ENCODE assay signal across 12 cellular contexts in the genomic region with DNA sequence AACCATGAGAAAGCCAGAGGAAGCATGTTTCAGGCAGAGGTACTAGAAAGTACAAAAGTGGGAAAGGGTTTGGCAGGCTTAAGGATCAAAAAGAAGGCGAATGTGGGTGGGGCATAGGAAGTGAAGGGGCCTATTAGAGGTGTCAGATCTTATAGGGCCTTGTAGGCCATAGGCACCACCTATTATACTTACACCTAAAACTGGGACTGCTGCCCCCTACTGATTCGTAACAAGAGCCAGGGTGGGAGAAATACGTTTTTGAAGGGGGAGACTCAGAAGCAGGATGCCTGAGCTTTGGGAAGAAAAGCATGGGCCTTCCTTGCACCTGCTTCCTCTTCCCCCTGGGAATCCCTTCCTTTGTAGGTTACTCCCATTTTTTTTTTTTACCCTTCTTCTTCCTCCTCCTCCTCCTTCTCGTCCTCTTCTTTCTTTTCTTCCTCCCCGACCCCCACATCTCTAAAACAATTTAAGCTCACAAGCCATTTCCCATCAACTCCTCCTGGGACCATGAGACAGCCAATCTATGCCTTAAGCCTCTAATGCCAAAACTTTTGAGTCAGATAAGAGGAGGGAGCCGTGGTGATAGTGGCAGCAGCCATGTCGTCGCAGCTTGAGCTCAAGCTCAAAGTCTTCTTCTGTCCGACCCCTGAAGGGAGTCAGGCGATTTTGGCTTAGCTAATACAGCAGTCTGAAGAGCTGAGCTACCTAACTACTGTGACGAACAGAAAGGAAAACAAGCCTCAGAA. TPM values are rescaled to one million over a fixed set of nuclear protein-coding genes. Genes with fewer than 3 reads are reported as not detected.
A peak's percentile ranks its signal among the peaks of the same experiment; 100 is the strongest.
DNase-seq lines count a peak whose midpoint lies in the region; ATAC-seq and TF ChIP-seq lines count a peak whose summit lies in the region.
"Had no signal": no experiment of that assay in that cellular context is flagged by ENCODE, and none has a peak within 500 bp of the region (broad histone marks: within the 10 kb centered on the region; RNA-seq: fewer than 3 reads in every experiment).

No MANE protein-coding gene starts in this region.

- no peaks in the 10 kb centered on the region for H3K9me2 ChIP-seq in GM23338 (ENCODE audit: insufficient read depth)

- CTCF ChIA-PET in CD8-positive, alpha-beta T cell (lab: Charles Lee) = interaction anchor here (0.7 to 1.9 kb wide), 7 partner anchors 9 to 233 kb away, joined by 3 to 8 read pairs (median 3); no protein-coding TSS in a partner anchor

- no peaks in the 10 kb centered on the region for H3F3A ChIP-seq in GM23338 (replicated peaks; ENCODE audit: low read depth)

- no peak for TF ChIP-seq POLR2A in Peyer's patch (IDR thresholded peaks at IDR 0.05)

- H3K9me3 Mint-ChIP-seq in CD8-positive, alpha-beta T cell = no peaks in the 10 kb centered on the region
- H3K9me3 Mint-ChIP-seq in GM23338 = no peaks in the 10 kb centered on the region
- H3K9me3 Mint-ChIP-seq in chondrocyte (ENCODE audit: low read depth) = no peaks in the 10 kb centered on the region
- H3K9me3 Mint-ChIP-seq in naive thymus-derived CD8-positive, alpha-beta T cell = no peaks in the 10 kb centered on the region

- H3K27ac Mint-ChIP-seq in CD8-positive, alpha-beta T cell = no peak overlapping the region
- H3K27ac Mint-ChIP-seq in GM23338 = no peak overlapping the region
- no peak overlapping the region for H3K27ac Mint-ChIP-seq in chondrocyte (ENCODE audit: unreplicated experiment)
- H3K27ac Mint-ChIP-seq in naive thymus-derived CD8-positive, alpha-beta T cell = peak overlapping the region in 1 of 10 donors; percentile 41

- H3K27ac ChIP-seq in CD8-positive, alpha-beta T cell (ENCODE audit: low read depth, low read length) = no peak overlapping the region
- H3K27ac ChIP-seq in GM23338 (ENCODE audit: low read depth) (no peak overlapping the region), Peyer's patch (no peak overlapping the region)
- H3K27ac ChIP-seq: transverse colon had no signal

- no peaks in the 10 kb centered on the region for H3K9me3 ChIP-seq in CD8-positive, alpha-beta T cell (ENCODE audit: low read length)
- H3K9me3 ChIP-seq in Peyer's patch = no peaks in the 10 kb centered on the region
- H3K9me3 ChIP-seq: transverse colon had no signal

- no peaks in the 10 kb centered on the region for H3K27me3 Mint-ChIP-seq in CD8-positive, alpha-beta T cell (ENCODE audit: low read depth)
- H3K27me3 Mint-ChIP-seq in GM23338 (ENCODE audit: insufficient read depth, low read depth, poor library complexity) = peaks cover 3% of the 10 kb centered on the region
- no peaks in the 10 kb centered on the region for H3K27me3 Mint-ChIP-seq in chondrocyte (ENCODE audit: low read depth)
- peaks cover 0 to 3% (median 0%) of the 10 kb centered on the region in 5 donors for H3K27me3 Mint-ChIP-seq in naive thymus-derived CD8-positive, alpha-beta T cell

- peak overlapping the region; percentile 96 for H2AFZ ChIP-seq in GM23338

- peak overlapping the region; percentile 77 for H3K4me2 ChIP-seq in GM23338

- H3K4me3 Mint-ChIP-seq in CD8-positive, alpha-beta T cell = peak overlapping the region; percentile 39
- H3K4me3 Mint-ChIP-seq in GM23338 = peak overlapping the region; percentile 60
- peak overlapping the region; percentile 66 for H3K4me3 Mint-ChIP-seq in chondrocyte (ENCODE audit: unreplicated experiment)
- H3K4me3 Mint-ChIP-seq in naive thymus-derived CD8-positive, alpha-beta T cell = peak overlapping the region in 9 of 10 donors; percentile 18 to 71 (median 52)

- POLR2A ChIA-PET in CD8-positive, alpha-beta T cell (lab: Charles Lee) = no interaction called here
- POLR2A ChIA-PET in naive thymus-derived CD8-positive, alpha-beta T cell (lab: Charles Lee) = no interaction called here

- ATAC-seq in CD8-positive, alpha-beta T cell = no peak
- ATAC-seq in GM23338 = peak; percentile 90
- ATAC-seq in naive thymus-derived CD8-positive, alpha-beta T cell = no peak
- ATAC-seq in HG03521 (IDR thresholded peaks at IDR 0.05; ENCODE audit: unreplicated experiment) = no peak

- H3K27me3 ChIP-seq in CD8-positive, alpha-beta T cell (ENCODE audit: insufficient read depth, low read length) = no peaks in the 10 kb centered on the region
- H3K27me3 ChIP-seq in GM23338 (ENCODE audit: insufficient read depth) (no peaks in the 10 kb centered on the region), Peyer's patch (no peaks in the 10 kb centered on the region)
- H3K27me3 ChIP-seq: transverse colon had no signal

- no peaks in the 10 kb centered on the region for H4K20me1 ChIP-seq in GM23338 (replicated peaks; ENCODE audit: insufficient read depth)

- DNase-seq in CD8-positive, alpha-beta T cell = no peak
- DNase-seq in GM23338 (ENCODE audit: low spot score) (peak; percentile 63), chondrocyte (ENCODE audit: low spot score) (no peak), Peyer's patch (no peak), NCI-H2171 (lab: John Stamatoyannopoulos, UW) (no peak)
- DNase-seq in naive thymus-derived CD8-positive, alpha-beta T cell = no peak
- no peak for DNase-seq in stimulated activated naive CD4-positive, alpha-beta T cell (lab: John Stamatoyannopoulos, UW)
- DNase-seq: NCI-H1105 treated with DMSO at 0.1 percent for 48 hours; NK-92 treated with Interleukin-12 subunit alpha and Interleukin-12 subunit beta, amount 100 ng/mL, for 24 hours; T1000 had no signal

- H3K79me2 ChIP-seq in GM23338 (replicated peaks; ENCODE audit: insufficient read depth) = no peaks in the 10 kb centered on the region

- intact Hi-C loops in CD8-positive, alpha-beta T cell (cut with DNase I, micrococcal nuclease) = loop anchor here in 1 of 2 experiments (2.0 to 10.0 kb wide), 2 partner anchors 61 to 233 kb away; no protein-coding TSS in a partner anchor

- no peak overlapping the region for H3K4me3 ChIP-seq in CD8-positive, alpha-beta T cell (ENCODE audit: low read depth, low read length)
- H3K4me3 ChIP-seq in GM23338 = peak overlapping the region; percentile 50
- no peak overlapping the region for H3K4me3 ChIP-seq in Peyer's patch
- H3K4me3 ChIP-seq: transverse colon had no signal

- H3K4me1 ChIP-seq in CD8-positive, alpha-beta T cell (ENCODE audit: insufficient read depth, low read length) = no peaks in the 10 kb centered on the region
- no peaks in the 10 kb centered on the region for H3K4me1 ChIP-seq in GM23338 (ENCODE audit: insufficient read depth)
- H3K4me1 ChIP-seq in Peyer's patch = no peaks in the 10 kb centered on the region
- H3K4me1 ChIP-seq: transverse colon had no signal

- no peaks in the 10 kb centered on the region for H3K36me3 Mint-ChIP-seq in CD8-positive, alpha-beta T cell
- no peaks in the 10 kb centered on the region for H3K36me3 Mint-ChIP-seq in GM23338 (ENCODE audit: low read depth)
- no peaks in the 10 kb centered on the region for H3K36me3 Mint-ChIP-seq in chondrocyte (ENCODE audit: low read depth)
- no peaks in the 10 kb centered on the region for H3K36me3 Mint-ChIP-seq in naive thymus-derived CD8-positive, alpha-beta T cell

- TF ChIP-seq CTCF in CD8-positive, alpha-beta T cell (IDR thresholded peaks at IDR 0.05) = no peak
- TF ChIP-seq CTCF in GM23338 (conservative IDR thresholded peaks at IDR 0.05; ENCODE audit: low read depth in 2 of 2) (peak; percentile 48 to 56), chondrocyte (IDR thresholded peaks at IDR 0.05) (no peak), Peyer's patch (IDR thresholded peaks at IDR 0.05) (no peak)

- H3K4me1 Mint-ChIP-seq in CD8-positive, alpha-beta T cell (ENCODE audit: low read depth) = peaks cover 7% of the 10 kb centered on the region
- H3K4me1 Mint-ChIP-seq in GM23338 (peaks cover 6% of the 10 kb centered on the region; the same call in 2 of the 3 replicates), chondrocyte (ENCODE audit: low read depth) (peaks cover 8% of the 10 kb centered on the region)
- H3K4me1 Mint-ChIP-seq in naive thymus-derived CD8-positive, alpha-beta T cell = peaks cover 0 to 13% (median 4%) of the 10 kb centered on the region in 4 donors

- no peaks in the 10 kb centered on the region for H3K36me3 ChIP-seq in CD8-positive, alpha-beta T cell (ENCODE audit: insufficient read depth, low read length)
- no peaks in the 10 kb centered on the region for H3K36me3 ChIP-seq in GM23338 (ENCODE audit: insufficient read depth)
- no peaks in the 10 kb centered on the region for H3K36me3 ChIP-seq in Peyer's patch
- H3K36me3 ChIP-seq: transverse colon had no signal

TF ChIP-seq in GM23338, 12 proteins besides CTCF, POLR2A, EP300 and RAD21 (continues in another document):
- TF ChIP-seq CREB1 (CRISPR knock-in tag; IDR thresholded peaks at IDR 0.05; ENCODE audit: low read depth) = no peak
- TF ChIP-seq POLR2AphosphoS5 (IDR thresholded peaks at IDR 0.05; ENCODE audit: low read depth) = no peak
- TF ChIP-seq, protein P1, sequence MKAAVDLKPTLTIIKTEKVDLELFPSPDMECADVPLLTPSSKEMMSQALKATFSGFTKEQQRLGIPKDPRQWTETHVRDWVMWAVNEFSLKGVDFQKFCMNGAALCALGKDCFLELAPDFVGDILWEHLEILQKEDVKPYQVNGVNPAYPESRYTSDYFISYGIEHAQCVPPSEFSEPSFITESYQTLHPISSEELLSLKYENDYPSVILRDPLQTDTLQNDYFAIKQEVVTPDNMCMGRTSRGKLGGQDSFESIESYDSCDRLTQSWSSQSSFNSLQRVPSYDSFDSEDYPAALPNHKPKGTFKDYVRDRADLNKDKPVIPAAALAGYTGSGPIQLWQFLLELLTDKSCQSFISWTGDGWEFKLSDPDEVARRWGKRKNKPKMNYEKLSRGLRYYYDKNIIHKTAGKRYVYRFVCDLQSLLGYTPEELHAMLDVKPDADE (IDR thresholded peaks at IDR 0.05) = no peak
- no peak for TF ChIP-seq JUNB (IDR thresholded peaks at IDR 0.05; ENCODE audit: unreplicated experiment)
- TF ChIP-seq ZNF114 (CRISPR knock-in tag; IDR thresholded peaks at IDR 0.05) = no peak

RNA-seq across cellular contexts. Expression of a gene that starts 40.8 kb away (rescaled TPM):
- under 1 TPM in 1 of 2 experiments, not detected in 1; 0.28 TPM for total RNA-seq in CD8-positive, alpha-beta T cell
- 60.1 and 61.2 TPM in 2 replicates for total RNA-seq in GM23338 (2014; rRNA removed; shearing (Covaris generic))
- polyA plus RNA-seq in GM23338 (2016; fragmentation: Nextera tagmentation; extraction: Ambion mirVana) = 34.3 and 36.8 TPM in 2 replicates
- total RNA-seq in chondrocyte (1.5 to 5.9 TPM (median 1.9 TPM) in 3 replicates), Peyer's patch (1 to 10 TPM; 1.1 to 7.2 (median 5.8) TPM)
- not detected for total RNA-seq in naive thymus-derived CD8-positive, alpha-beta T cell
- 1 to 10 TPM; 2.3 to 3.9 (median 2.6) TPM for polyA plus RNA-seq in naive thymus-derived CD8-positive, alpha-beta T cell

Comparison
In these comparisons a context has a peak if more than half of its experiments do, and no peak if none do; other contexts are left out.
1. CTCF ChIP-seq: peak in GM23338 (2 of 2); none in CD8-positive, alpha-beta T cell (single experiment), chondrocyte (single experiment) and Peyer's patch (0 of 6).
2. Peak in every context shown above with its lines, with median percentiles within 50 percentile points of each other: H3K4me3 Mint-ChIP-seq.